Comparison of ENCODE assay signal across 17 cellular contexts in genomic region chr7:86629-87028, GRCh38.
DNase-seq lines count a peak whose midpoint lies in the region; FAIRE-seq and TF ChIP-seq lines count a peak whose summit lies in the region.
"Had no signal": no experiment of that assay in that cellular context is flagged by ENCODE, and none has a peak within 500 bp of the region (broad histone marks: within the 10 kb centered on the region; RNA-seq: fewer than 3 reads in every experiment).

No MANE protein-coding gene starts in this region.

- no peak overlapping the region for H3K18ac ChIP-seq in mesendoderm (ENCODE audit: low read length)

- H4K20me1 ChIP-seq in BLaER1 treated with 17β-estradiol and CSF1 and Interleukin-3, amounts not matched to agents 10 nM and 100 nM, result no peaks in the 10 kb centered on the region
- no peaks in the 10 kb centered on the region for H4K20me1 ChIP-seq in astrocyte (ENCODE audit: insufficient read depth, low read length)

- no peaks in the 10 kb centered on the region for H3K9me3 Mint-ChIP-seq in activated CD4-positive, alpha-beta T cell treated with anti-CD3 and anti-CD28 coated beads, Interleukin-2, amount 10 ng/mL, durations not matched to agents 24 days and 14 days
- H3K9me3 Mint-ChIP-seq in astrocyte (ENCODE audit: unreplicated experiment), result no peaks in the 10 kb centered on the region

- H3K27me3 ChIP-seq in BLaER1 treated with 17β-estradiol and CSF1 and Interleukin-3, amounts not matched to agents 10 nM and 100 nM, result no peaks in the 10 kb centered on the region
- peaks cover 3% of the 10 kb centered on the region for H3K27me3 ChIP-seq in astrocyte (ENCODE audit: insufficient read depth, low read length)
- H3K27me3 ChIP-seq in mesendoderm (ENCODE audit: insufficient read depth, low read length, poor library complexity), result no peaks in the 10 kb centered on the region
- no peaks in the 10 kb centered on the region for H3K27me3 ChIP-seq in thyroid gland
- H3K27me3 ChIP-seq: Peyer's patch had no signal

- no peak for DNase-seq in activated CD4-positive, alpha-beta T cell treated with anti-CD3 and anti-CD28 coated beads, Interleukin-2, amount 10 ng/mL, durations not matched to agents 24 days and 14 days
- DNase-seq in activated CD4-positive, alpha-beta T cell treated with anti-CD3 and anti-CD28 coated beads, Interleukin-2, amount 50 U/mL, for 48 hours, result no peak
- DNase-seq in astrocyte (ENCODE audit: low read depth), result no peak
- DNase-seq in mesendoderm, result no peak
- no peak for DNase-seq in RKO (ENCODE audit: low spot score)
- no peak for DNase-seq in thyroid gland
- DNase-seq in T-helper 1 cell, result no peak
- DNase-seq: 8988T, COR-L47, NCI-H1417 treated with DMSO at 0.1 percent for 48 hours, NCI-H2029 treated with DMSO at 0.1 percent for 48 hours, NCI-H510A treated with DMSO at 0.1 percent for 48 hours had no signal

- no peak overlapping the region for H3K4me3 Mint-ChIP-seq in activated CD4-positive, alpha-beta T cell treated with anti-CD3 and anti-CD28 coated beads, Interleukin-2, amount 10 ng/mL, durations not matched to agents 24 days and 14 days
- H3K4me3 Mint-ChIP-seq in astrocyte (ENCODE audit: unreplicated experiment), result no peak overlapping the region

- H2AK5ac ChIP-seq in mesendoderm (ENCODE audit: low read length), result peak overlapping the region; percentile 88

- no peaks in the 10 kb centered on the region for H3K9me3 ChIP-seq in BLaER1 treated with 17β-estradiol and CSF1 and Interleukin-3, amounts not matched to agents 10 nM and 100 nM (replicated peaks in 1 of 11)
- H3K9me3 ChIP-seq in astrocyte (ENCODE audit: insufficient read depth, low read depth, low read length) (no peaks in the 10 kb centered on the region), thyroid gland (no peaks in the 10 kb centered on the region)
- H3K9me3 ChIP-seq: Peyer's patch had no signal

- TF ChIP-seq POLR2A in thyroid gland (IDR thresholded peaks at IDR 0.05), result no peak

- peak overlapping the region in 10 of 11 experiments; percentile 55 to 88 (median 80); a peak in 21 of 22 replicates for H3K27ac ChIP-seq in BLaER1 treated with 17β-estradiol and CSF1 and Interleukin-3, amounts not matched to agents 10 nM and 100 nM
- H3K27ac ChIP-seq in astrocyte (ENCODE audit: low read depth, low read length) (no peak overlapping the region), mesendoderm (ENCODE audit: low read depth, low read length) (no peak overlapping the region), thyroid gland (no peak overlapping the region)
- H3K27ac ChIP-seq: C4-2B, Peyer's patch had no signal

- H3K56ac ChIP-seq in mesendoderm (ENCODE audit: low read length), result peak overlapping the region; percentile 22

- H3K4me3 ChIP-seq in BLaER1 treated with 17β-estradiol and CSF1 and Interleukin-3, amounts not matched to agents 10 nM and 100 nM, result peak overlapping the region in 1 of 10 experiments; percentile 15; a peak in 2 of 20 replicates
- H3K4me3 ChIP-seq in astrocyte (ENCODE audit: insufficient read depth, low read depth, low read length) (no peak overlapping the region), mesendoderm (ENCODE audit: low read length) (no peak overlapping the region), thyroid gland (replicated peaks in 1 of 3) (no peak overlapping the region)
- H3K4me3 ChIP-seq: Peyer's patch had no signal

- H3K4ac ChIP-seq in mesendoderm (ENCODE audit: low read depth, low read length), result no peak overlapping the region

- no peak overlapping the region for H2AFZ ChIP-seq in astrocyte (ENCODE audit: low read depth, low read length)

- peaks cover 100% of the 10 kb centered on the region in 10 experiments for H3K4me1 ChIP-seq in BLaER1 treated with 17β-estradiol and CSF1 and Interleukin-3, amounts not matched to agents 10 nM and 100 nM
- peaks cover 47% of the 10 kb centered on the region for H3K4me1 ChIP-seq in astrocyte (ENCODE audit: insufficient read depth, low read length)
- H3K4me1 ChIP-seq in mesendoderm (ENCODE audit: control insufficient read depth, low read depth, low read length), result no peaks in the 10 kb centered on the region
- H3K4me1 ChIP-seq in thyroid gland, result peaks cover 8 to 22% of the 10 kb centered on the region in 2 donors

- H3K4me2 ChIP-seq in BLaER1 treated with 17β-estradiol and CSF1 and Interleukin-3, amounts not matched to agents 10 nM and 100 nM, result peak overlapping the region; percentile 88 to 100 (median 98)
- H3K4me2 ChIP-seq in astrocyte (ENCODE audit: low read length) (no peak overlapping the region), mesendoderm (ENCODE audit: low read length) (no peak overlapping the region)

- no CpG with 5 or more reads among the region's 7 CpGs for WGBS in mesendoderm (ENCODE audit: extremely low coverage, insufficient coverage, low lambda C conversion rate)
- 87 to 94% methylated on average over 6 to 7 of the region's 7 CpGs for WGBS in thyroid gland, 2 donors

- H2BK5ac ChIP-seq in mesendoderm (ENCODE audit: low read length), result no peak overlapping the region

- no peak overlapping the region for H2BK120ac ChIP-seq in mesendoderm (ENCODE audit: low read depth, low read length)

- no peaks in the 10 kb centered on the region for H3K79me2 ChIP-seq in astrocyte (ENCODE audit: insufficient read depth, low read length)
- H3K79me2 ChIP-seq in mesendoderm (ENCODE audit: control insufficient read depth, insufficient read depth, low read length), result no peaks in the 10 kb centered on the region

- H3K36me3 Mint-ChIP-seq in activated CD4-positive, alpha-beta T cell treated with anti-CD3 and anti-CD28 coated beads, Interleukin-2, amount 10 ng/mL, durations not matched to agents 24 days and 14 days (ENCODE audit: low read depth), result no peaks in the 10 kb centered on the region
- H3K36me3 Mint-ChIP-seq in astrocyte (ENCODE audit: low read depth, unreplicated experiment), result no peaks in the 10 kb centered on the region

- no peak for FAIRE-seq in astrocyte (lab: Jason Lieb, UNC)
- FAIRE-seq: GM12891, GM19239 had no signal

- no peaks in the 10 kb centered on the region for H3K27me3 Mint-ChIP-seq in activated CD4-positive, alpha-beta T cell treated with anti-CD3 and anti-CD28 coated beads, Interleukin-2, amount 10 ng/mL, durations not matched to agents 24 days and 14 days
- H3K27me3 Mint-ChIP-seq in astrocyte (ENCODE audit: low read depth, unreplicated experiment), result peaks cover 61% of the 10 kb centered on the region

- no peak overlapping the region for H2BK15ac ChIP-seq in mesendoderm (replicated peaks; ENCODE audit: low read depth)

- no peak overlapping the region for H4K5ac ChIP-seq in mesendoderm (ENCODE audit: low read length)

- no peak overlapping the region for H3K23ac ChIP-seq in mesendoderm (ENCODE audit: low read length)

- H3K79me1 ChIP-seq in mesendoderm (ENCODE audit: low read length), result no peaks in the 10 kb centered on the region

- H3K9ac ChIP-seq in BLaER1 treated with 17β-estradiol and CSF1 and Interleukin-3, amounts not matched to agents 10 nM and 100 nM, result peak overlapping the region; percentile 16 to 70 (median 56); a peak in 15 of 22 replicates
- H3K9ac ChIP-seq in astrocyte (ENCODE audit: low read length), result no peak overlapping the region
- H3K9ac ChIP-seq in mesendoderm (ENCODE audit: low read length), result no peak overlapping the region

- H3K27ac Mint-ChIP-seq in activated CD4-positive, alpha-beta T cell treated with anti-CD3 and anti-CD28 coated beads, Interleukin-2, amount 10 ng/mL, durations not matched to agents 24 days and 14 days, result peak overlapping the region; percentile 22
- H3K27ac Mint-ChIP-seq in astrocyte (ENCODE audit: unreplicated experiment), result peak overlapping the region; percentile 11

- H3K4me1 Mint-ChIP-seq in activated CD4-positive, alpha-beta T cell treated with anti-CD3 and anti-CD28 coated beads, Interleukin-2, amount 10 ng/mL, durations not matched to agents 24 days and 14 days, result peaks cover 12% of the 10 kb centered on the region
- peaks cover 20% of the 10 kb centered on the region for H3K4me1 Mint-ChIP-seq in astrocyte (ENCODE audit: low read depth, unreplicated experiment)

- intact Hi-C loops in activated CD4-positive, alpha-beta T cell treated with anti-CD3 and anti-CD28 coated beads, Interleukin-2, amount 10 ng/mL, durations not matched to agents 24 days and 14 days (cut with micrococcal nuclease), result no loop called here
- intact Hi-C loops in thyroid gland (cut with DNase I), result no loop called here

- no peaks in the 10 kb centered on the region for H3K36me3 ChIP-seq in BLaER1 treated with 17β-estradiol and CSF1 and Interleukin-3, amounts not matched to agents 10 nM and 100 nM
- no peaks in the 10 kb centered on the region for H3K36me3 ChIP-seq in astrocyte (ENCODE audit: insufficient read depth, low read length)
- H3K36me3 ChIP-seq in mesendoderm (ENCODE audit: control insufficient read depth, insufficient read depth, low read length), result no peaks in the 10 kb centered on the region
- no peaks in the 10 kb centered on the region for H3K36me3 ChIP-seq in thyroid gland
- H3K36me3 ChIP-seq: Peyer's patch had no signal

- H4K8ac ChIP-seq in mesendoderm (ENCODE audit: low read depth, low read length), result no peak overlapping the region

- TF ChIP-seq CTCF in astrocyte (IDR thresholded peaks at IDR 0.05; ENCODE audit: insufficient read depth, low read depth, low read length), result no peak
- no peak for TF ChIP-seq CTCF in thyroid gland (IDR thresholded peaks at IDR 0.05)

Comparison
In these comparisons a context has a peak if more than half of its experiments do, and no peak if none do; other contexts are left out.
1. H3K27ac ChIP-seq: peak in BLaER1 treated with 17β-estradiol and CSF1 and Interleukin-3, amounts not matched to agents 10 nM and 100 nM (10 of 11); none in astrocyte (single experiment), mesendoderm (single experiment) and thyroid gland (0 of 3).
2. H3K4me2 ChIP-seq: peak in BLaER1 treated with 17β-estradiol and CSF1 and Interleukin-3, amounts not matched to agents 10 nM and 100 nM (11 of 11); none in astrocyte (single experiment) and mesendoderm (single experiment).
3. H3K9ac ChIP-seq: peak in BLaER1 treated with 17β-estradiol and CSF1 and Interleukin-3, amounts not matched to agents 10 nM and 100 nM (11 of 11); none in astrocyte (single experiment) and mesendoderm (single experiment).